Comparison of ENCODE assay signal across 25 cellular contexts in the genomic region with DNA sequence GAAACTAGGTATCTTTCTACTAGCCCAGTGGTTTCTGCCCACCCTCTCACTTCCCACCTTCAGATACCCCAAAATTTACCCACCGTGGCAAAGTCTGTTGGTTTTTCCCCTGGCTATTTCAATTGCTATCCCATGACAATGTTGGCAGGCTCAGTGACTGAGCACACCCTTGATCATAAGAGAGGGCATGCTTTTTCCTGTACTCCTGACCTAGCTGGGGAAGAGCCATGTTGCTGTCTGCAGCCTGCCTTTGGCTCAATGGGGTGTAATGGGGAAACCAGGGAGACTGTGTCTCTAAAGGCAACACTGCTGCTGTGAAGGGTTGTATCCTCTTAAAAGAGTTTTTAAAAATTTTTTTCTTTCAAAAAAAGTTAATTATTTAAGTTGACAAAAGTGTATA.
"Had no signal": no experiment of that assay in that cellular context is flagged by ENCODE, and none has a peak within 500 bp of the region (broad histone marks: within the 10 kb centered on the region; RNA-seq: fewer than 3 reads in every experiment).

No MANE protein-coding gene starts in this region.

- H3K27me3 ChIP-seq: esophagus squamous epithelium, hepatocyte, neutrophil, ovary had no signal

- H3K4me1 ChIP-seq: prostate gland had no signal

- H3K4me3 Mint-ChIP-seq: activated CD4-positive, alpha-beta T cell treated with anti-CD3 and anti-CD28 coated beads, Interleukin-2, amount 10 ng/mL, durations not matched to agents 24 days and 14 days; activated CD8-positive, alpha-beta memory T cell treated with anti-CD3 and anti-CD28 coated beads, Interleukin-2, amount 10 ng/mL, durations not matched to agents 7 days and 5 days; activated CD8-positive, alpha-beta T cell treated with anti-CD3 and anti-CD28 coated beads for 36 hours; activated naive CD8-positive, alpha-beta T cell treated with anti-CD3 and anti-CD28 coated beads, Interleukin-2, amount 50 U/mL, for 24 hours; activated T-helper 1 cell treated with anti-CD3 and anti-CD28 coated beads, Interleukin-12 subunit alpha, Interleukin-12 subunit beta, Interleukin-2, Interleukin-4 antibody, amounts not matched to agents 30 ng/mL and 10 ng/mL and 1 ng/mL, durations not matched to agents 14 hours and 24 hours and 36 hours; mesothelial cell of epicardium; natural killer cell; stimulated activated naive CD8-positive, alpha-beta T cell treated with anti-CD3 and anti-CD28 coated beads, Interleukin-15, Interleukin-2, amounts not matched to agents 100 ng/mL and 50 ng/mL, for 24 hours had no signal

- H3K36me3 Mint-ChIP-seq: natural killer cell had no signal

- H2AFZ ChIP-seq: hepatocyte had no signal

- H3K79me2 ChIP-seq: hepatocyte had no signal

- H3K9me3 ChIP-seq: esophagus squamous epithelium, neutrophil, ovary, prostate gland, tibial nerve had no signal

- H3K9me3 Mint-ChIP-seq: activated CD8-positive, alpha-beta T cell treated with anti-CD3 and anti-CD28 coated beads for 36 hours; activated naive CD8-positive, alpha-beta T cell treated with anti-CD3 and anti-CD28 coated beads, Interleukin-2, amount 50 U/mL, for 24 hours; activated T-helper 1 cell treated with anti-CD3 and anti-CD28 coated beads, Interleukin-12 subunit alpha, Interleukin-12 subunit beta, Interleukin-2, Interleukin-4 antibody, amounts not matched to agents 30 ng/mL and 10 ng/mL and 1 ng/mL, durations not matched to agents 14 hours and 24 hours and 36 hours; natural killer cell; stimulated activated naive CD8-positive, alpha-beta T cell treated with anti-CD3 and anti-CD28 coated beads, Interleukin-15, Interleukin-2, amounts not matched to agents 100 ng/mL and 50 ng/mL, for 24 hours had no signal

- H3K4me3 ChIP-seq: dorsolateral prefrontal cortex, esophagus squamous epithelium, hepatocyte, lung, ovary, prostate gland, tibial nerve had no signal

- ATAC-seq: activated CD4-positive, CD25-positive, alpha-beta regulatory T cell treated with anti-CD3 and anti-CD28 coated beads, Interleukin-2, amount 50 U/mL, for 24 hours; activated CD8-positive, alpha-beta memory T cell treated with anti-CD3 and anti-CD28 coated beads, Interleukin-2, amount 10 ng/mL, durations not matched to agents 7 days and 5 days; activated CD8-positive, alpha-beta T cell treated with anti-CD3 and anti-CD28 coated beads for 36 hours; activated naive CD8-positive, alpha-beta T cell treated with anti-CD3 and anti-CD28 coated beads, Interleukin-2, amount 50 U/mL, for 24 hours; natural killer cell had no signal

- H3K4me1 Mint-ChIP-seq: activated CD4-positive, alpha-beta T cell treated with anti-CD3 and anti-CD28 coated beads, Interleukin-2, amount 10 ng/mL, durations not matched to agents 24 days and 14 days; activated CD8-positive, alpha-beta memory T cell treated with anti-CD3 and anti-CD28 coated beads, Interleukin-2, amount 10 ng/mL, durations not matched to agents 7 days and 5 days; activated naive CD8-positive, alpha-beta T cell treated with anti-CD3 and anti-CD28 coated beads, Interleukin-2, amount 50 U/mL, for 24 hours; natural killer cell had no signal

- H3K27me3 Mint-ChIP-seq: activated CD4-positive, alpha-beta T cell treated with anti-CD3 and anti-CD28 coated beads, Interleukin-2, amount 10 ng/mL, durations not matched to agents 24 days and 14 days; activated CD8-positive, alpha-beta memory T cell treated with anti-CD3 and anti-CD28 coated beads, Interleukin-2, amount 10 ng/mL, durations not matched to agents 7 days and 5 days; activated CD8-positive, alpha-beta T cell treated with anti-CD3 and anti-CD28 coated beads for 36 hours; activated naive CD8-positive, alpha-beta T cell treated with anti-CD3 and anti-CD28 coated beads, Interleukin-2, amount 50 U/mL, for 24 hours; stimulated activated naive CD8-positive, alpha-beta T cell treated with anti-CD3 and anti-CD28 coated beads, Interleukin-15, Interleukin-2, amounts not matched to agents 100 ng/mL and 50 ng/mL, for 24 hours had no signal

- H3K4me2 ChIP-seq: hepatocyte had no signal

- H3K27ac ChIP-seq: brain microvascular endothelial cell, dorsolateral prefrontal cortex, esophagus squamous epithelium, hepatocyte, neutrophil, ovary, prostate gland had no signal

- DNase-seq: activated CD4-positive, alpha-beta T cell treated with anti-CD3 and anti-CD28 coated beads, Interleukin-2, amount 10 ng/mL, durations not matched to agents 24 days and 14 days; activated CD8-positive, alpha-beta memory T cell treated with anti-CD3 and anti-CD28 coated beads, Interleukin-2, amount 10 ng/mL, durations not matched to agents 7 days and 5 days; activated CD8-positive, alpha-beta T cell treated with anti-CD3 and anti-CD28 coated beads for 36 hours; activated gamma-delta T cell; activated naive CD4-positive, alpha-beta T cell treated with anti-CD3 and anti-CD28 coated beads, Interleukin-2, amount 50 U/mL, for 16 hours; activated naive CD8-positive, alpha-beta T cell treated with anti-CD3 and anti-CD28 coated beads, Interleukin-2, amount 50 U/mL, for 24 hours; activated T-cell treated with anti-CD3 and anti-CD28 coated beads for 4 hours; anterior cingulate cortex; brain microvascular endothelial cell; central memory CD4-positive, alpha-beta T cell; dorsolateral prefrontal cortex; esophagus squamous epithelium; natural killer cell; ovary; stimulated activated CD4-positive, alpha-beta T cell treated with anti-CD3 and anti-CD28 coated beads, Interleukin-1b, Interleukin-23, amount 100 ng/mL, for 48 hours; substantia nigra had no signal

- H3K27ac Mint-ChIP-seq: activated CD4-positive, alpha-beta T cell treated with anti-CD3 and anti-CD28 coated beads, Interleukin-2, amount 10 ng/mL, durations not matched to agents 24 days and 14 days; activated CD8-positive, alpha-beta memory T cell treated with anti-CD3 and anti-CD28 coated beads, Interleukin-2, amount 10 ng/mL, durations not matched to agents 7 days and 5 days; activated CD8-positive, alpha-beta T cell treated with anti-CD3 and anti-CD28 coated beads for 36 hours; activated naive CD8-positive, alpha-beta T cell treated with anti-CD3 and anti-CD28 coated beads, Interleukin-2, amount 50 U/mL, for 24 hours; activated T-helper 1 cell treated with anti-CD3 and anti-CD28 coated beads, Interleukin-12 subunit alpha, Interleukin-12 subunit beta, Interleukin-2, Interleukin-4 antibody, amounts not matched to agents 30 ng/mL and 10 ng/mL and 1 ng/mL, durations not matched to agents 14 hours and 24 hours and 36 hours; mesothelial cell of epicardium; natural killer cell; stimulated activated naive CD8-positive, alpha-beta T cell treated with anti-CD3 and anti-CD28 coated beads, Interleukin-15, Interleukin-2, amounts not matched to agents 100 ng/mL and 50 ng/mL, for 24 hours had no signal

- H3K36me3 ChIP-seq: brain microvascular endothelial cell, esophagus squamous epithelium, neutrophil, ovary, prostate gland, tibial nerve had no signal
